ENCODE assay signal across 28 cellular contexts in the genomic region with DNA sequence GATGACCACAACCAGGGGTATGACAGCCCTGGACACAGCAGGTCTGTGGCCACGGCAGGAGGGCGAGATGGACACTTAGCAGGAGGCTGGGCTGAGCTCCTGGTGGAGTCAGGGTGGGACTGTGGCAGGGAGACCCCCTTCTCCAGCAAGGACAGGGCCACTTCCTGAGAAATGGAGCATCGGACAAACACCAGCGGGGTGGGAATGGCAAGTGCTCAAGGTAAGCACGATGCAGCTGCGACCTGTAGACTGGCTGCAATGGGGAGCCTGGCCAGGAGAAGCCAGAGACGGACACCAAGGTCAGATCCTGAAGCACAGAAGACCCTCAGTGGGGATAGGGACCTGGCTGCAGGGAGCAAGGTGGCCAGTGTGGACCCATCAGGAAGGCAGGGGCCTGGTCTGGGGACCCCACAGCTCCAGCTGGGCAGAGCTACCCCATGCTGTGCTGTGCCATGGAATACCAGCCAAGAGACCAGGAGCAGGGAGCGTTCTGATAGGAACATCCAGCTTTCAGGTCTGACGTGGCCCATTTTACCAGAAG. TPM values are rescaled to one million over a fixed set of nuclear protein-coding genes. Genes with fewer than 3 reads are reported as not detected.
"Had no signal": no experiment of that assay in that cellular context is flagged by ENCODE, and none has a peak within 500 bp of the region (broad histone marks: within the 10 kb centered on the region; RNA-seq: fewer than 3 reads in every experiment).

No MANE protein-coding gene starts in this region.

- H2AFZ ChIP-seq: hepatocyte had no signal

- H3K4me3 Mint-ChIP-seq: activated CD4-positive, alpha-beta T cell treated with anti-CD3 and anti-CD28 coated beads for 36 hours; activated naive CD8-positive, alpha-beta T cell; dendritic cell treated with granulocyte-macrophage colony-stimulating factor and Interleukin-4, amounts not matched to agents 40 ng/mL and 50 ng/mL, for 4 days; effector memory CD8-positive, alpha-beta T cell; mesothelial cell of epicardium; naive thymus-derived CD4-positive, alpha-beta T cell; stimulated activated naive CD8-positive, alpha-beta T cell treated with anti-CD3 and anti-CD28 coated beads, Interleukin-15, Interleukin-2, amounts not matched to agents 100 ng/mL and 50 ng/mL, for 24 hours; T-helper 2 cell treated with Interferon-gamma antibody and Interleukin-4, amounts not matched to agents 5 μg/mL and 100 μg/mL, for 36 hours had no signal

- H3K79me2 ChIP-seq: hepatocyte had no signal

- H3K4me2 ChIP-seq: hepatocyte had no signal

- ATAC-seq: activated CD4-positive, alpha-beta T cell treated with anti-CD3 and anti-CD28 coated beads for 36 hours; body of pancreas; effector memory CD8-positive, alpha-beta T cell; gastrocnemius medialis; naive thymus-derived CD4-positive, alpha-beta T cell; right lobe of liver; upper lobe of right lung had no signal

- H3K27me3 Mint-ChIP-seq: activated CD4-positive, alpha-beta T cell treated with anti-CD3 and anti-CD28 coated beads for 36 hours; activated naive CD8-positive, alpha-beta T cell; effector memory CD8-positive, alpha-beta T cell; naive thymus-derived CD4-positive, alpha-beta T cell; progenitor cell of endocrine pancreas; stimulated activated naive CD8-positive, alpha-beta T cell treated with anti-CD3 and anti-CD28 coated beads, Interleukin-15, Interleukin-2, amounts not matched to agents 100 ng/mL and 50 ng/mL, for 24 hours had no signal

- H3K9me3 ChIP-seq: body of pancreas, gastrocnemius medialis, right lobe of liver, tibial artery, upper lobe of right lung had no signal

- H3K27me3 ChIP-seq: body of pancreas, cardiac muscle cell, gastrocnemius medialis, hepatocyte, right lobe of liver, tibial artery, upper lobe of right lung had no signal

- H3K36me3 ChIP-seq: cardiac muscle cell, gastrocnemius medialis, right lobe of liver, tibial artery, upper lobe of right lung had no signal

- H3K36me3 Mint-ChIP-seq: activated naive CD8-positive, alpha-beta T cell; mesothelial cell of epicardium; naive thymus-derived CD4-positive, alpha-beta T cell had no signal

- H3K27ac ChIP-seq: body of pancreas, cardiac muscle cell, gastrocnemius medialis, hepatocyte, right lobe of liver, skin epidermis, tibial artery, upper lobe of right lung had no signal

- H3K27ac Mint-ChIP-seq: activated CD4-positive, alpha-beta T cell treated with anti-CD3 and anti-CD28 coated beads for 36 hours; activated naive CD8-positive, alpha-beta T cell; dendritic cell treated with granulocyte-macrophage colony-stimulating factor and Interleukin-4, amounts not matched to agents 40 ng/mL and 50 ng/mL, for 4 days; progenitor cell of endocrine pancreas; stimulated activated naive CD8-positive, alpha-beta T cell treated with anti-CD3 and anti-CD28 coated beads, Interleukin-15, Interleukin-2, amounts not matched to agents 100 ng/mL and 50 ng/mL, for 24 hours; T-helper 2 cell treated with Interferon-gamma antibody and Interleukin-4, amounts not matched to agents 5 μg/mL and 100 μg/mL, for 36 hours had no signal

- H3K4me1 ChIP-seq: body of pancreas, gastrocnemius medialis, right lobe of liver, tibial artery, upper lobe of right lung had no signal

- H3K9me3 Mint-ChIP-seq: dendritic cell treated with granulocyte-macrophage colony-stimulating factor and Interleukin-4, amounts not matched to agents 40 ng/mL and 50 ng/mL, for 4 days; effector memory CD8-positive, alpha-beta T cell; mesothelial cell of epicardium; naive thymus-derived CD4-positive, alpha-beta T cell; stimulated activated naive CD8-positive, alpha-beta T cell treated with anti-CD3 and anti-CD28 coated beads, Interleukin-15, Interleukin-2, amounts not matched to agents 100 ng/mL and 50 ng/mL, for 24 hours; T-helper 2 cell treated with Interferon-gamma antibody and Interleukin-4, amounts not matched to agents 5 μg/mL and 100 μg/mL, for 36 hours had no signal

- DNase-seq: activated CD4-positive, alpha-beta T cell treated with anti-CD3 and anti-CD28 coated beads for 36 hours; activated CD4-positive, CD25-positive, alpha-beta regulatory T cell; activated effector memory CD4-positive, alpha-beta T cell treated with Interleukin-2 at 50 U/mL for 16 hours; activated naive CD4-positive, alpha-beta T cell treated with Interleukin-2 at 50 U/mL for 16 hours; aorta; effector memory CD8-positive, alpha-beta T cell; erythroblast; gastrocnemius medialis; kidney; naive thymus-derived CD4-positive, alpha-beta T cell; right lobe of liver; stimulated activated CD4-positive, alpha-beta T cell treated with anti-CD3 and anti-CD28 coated beads, Interleukin-12 subunit alpha, Interleukin-12 subunit beta, amount 100 ng/mL, for 4 hours; stimulated activated CD4-positive, alpha-beta T cell treated with anti-CD3 and anti-CD28 coated beads, Interleukin-4, amount 100 ng/mL, for 1 hour; T-helper 1 cell; tibial artery; upper lobe of right lung had no signal

- H3K4me3 ChIP-seq: body of pancreas, cardiac muscle cell, gastrocnemius medialis, hepatocyte, right lobe of liver, skin epidermis, tibial artery, upper lobe of right lung had no signal

- H3K4me1 Mint-ChIP-seq: activated CD4-positive, alpha-beta T cell treated with anti-CD3 and anti-CD28 coated beads for 36 hours; naive thymus-derived CD4-positive, alpha-beta T cell had no signal

RNA-seq across cellular contexts. Expression of gene RSPH14, which starts 29.2 kb away (rescaled TPM):
- total RNA-seq: gastrocnemius medialis, hepatocyte, osteocyte, right lobe of liver, subcutaneous adipose tissue, upper lobe of right lung had no signal
